Comparison of ENCODE assay signal across 10 cellular contexts in genomic region chr15:69478259-69478687, GRCh38. TPM values are rescaled to one million over a fixed set of nuclear protein-coding genes. Genes with fewer than 3 reads are reported as not detected.
DNase-seq lines count a peak whose midpoint lies in the region; ATAC-seq, FAIRE-seq and TF ChIP-seq lines count a peak whose summit lies in the region.
"Had no signal": no experiment of that assay in that cellular context is flagged by ENCODE, and none has a peak within 500 bp of the region (broad histone marks: within the 10 kb centered on the region; RNA-seq: fewer than 3 reads in every experiment).

No MANE protein-coding gene starts in this region.

- no peak for ATAC-seq in GM18519 (IDR thresholded peaks at IDR 0.05; ENCODE audit: low FRiP score, unreplicated experiment)

- no peak overlapping the region for H2AFZ ChIP-seq in OCI-LY7 (ENCODE audit: low read length)

- TF ChIP-seq POLR2A in spleen (IDR thresholded peaks at IDR 0.05): no peak
- no peak for TF ChIP-seq POLR2A in H54 (IDR thresholded peaks at IDR 0.05; ENCODE audit: low read depth, low read length)

- 29 to 32% (median 30%) methylated on average over 11 to 12 of the region's 12 CpGs for WGBS in spleen, 5 donors

- intact Hi-C loops in Calu3 (cut with micrococcal nuclease; ENCODE audit: unreplicated experiment): loop anchor here (5.0 to 10.0 kb wide), 6 partner anchors 44 to 1009 kb away; partner anchors contain the start of gene TLE3
- intact Hi-C loops in OCI-LY7 (cut with micrococcal nuclease; ENCODE audit: unreplicated experiment): loop anchor here (5.0 kb wide), 6 partner anchors 249 to 1334 kb away; partner anchors contain the start of gene TLE3
- intact Hi-C loops in spleen (cut with DNase I; ENCODE audit: low total_unique reads): loop anchor here (10.0 kb wide), 1 partner anchor 1007 kb away; no protein-coding TSS in a partner anchor

- peaks cover 8% of the 10 kb centered on the region; the same call in 1 of the 2 replicates for H3K9me3 ChIP-seq in OCI-LY7 (ENCODE audit: low read length)
- peaks cover 11% of the 10 kb centered on the region for H3K9me3 ChIP-seq in adipocyte (ENCODE audit: control insufficient read depth, low read length)
- peaks cover 0 to 10% (median 4%) of the 10 kb centered on the region in 8 donors for H3K9me3 ChIP-seq in spleen

- H3K9me3 Mint-ChIP-seq in Calu3 (ENCODE audit: low read depth, unreplicated experiment): peaks cover 3% of the 10 kb centered on the region
- H3K9me3 Mint-ChIP-seq: natural killer cell treated with Interleukin-12 subunit alpha and Interleukin-12 subunit beta and Interleukin-15 and Interleukin-18, amount 100 ng/mL, for 72 hours had no signal

- no peak overlapping the region for H3K4me3 Mint-ChIP-seq in Calu3 (ENCODE audit: low read depth, unreplicated experiment)
- H3K4me3 Mint-ChIP-seq: natural killer cell treated with Interleukin-12 subunit alpha and Interleukin-12 subunit beta and Interleukin-15 and Interleukin-18, amount 100 ng/mL, for 72 hours had no signal

- peak; percentile 82 for DNase-seq in Calu3
- peak; percentile 57 for DNase-seq in OCI-LY7 (ENCODE audit: low spot score)
- DNase-seq in adipocyte (ENCODE audit: low read depth): peak; percentile 72
- DNase-seq in hypothalamus (lab: John Stamatoyannopoulos, UW): peak in 29 of 51 donors; percentile 10 to 63 (median 36)
- peak; percentile 85 for DNase-seq in spleen
- no peak for DNase-seq in H54 (ENCODE audit: insufficient read length, low spot score)

- H3K36me3 ChIP-seq in OCI-LY7 (ENCODE audit: insufficient read depth, low read length) (no peaks in the 10 kb centered on the region), adipocyte (ENCODE audit: control insufficient read depth, insufficient read depth, low read length, severe bottlenecking) (no peaks in the 10 kb centered on the region), spleen (no peaks in the 10 kb centered on the region)

- H3K36me3 Mint-ChIP-seq in Calu3 (ENCODE audit: insufficient read depth, unreplicated experiment): peaks cover 9% of the 10 kb centered on the region

- H3K79me2 ChIP-seq in OCI-LY7 (ENCODE audit: insufficient read depth, low read depth, low read length): no peaks in the 10 kb centered on the region

- no peak overlapping the region for H3K27ac Mint-ChIP-seq in Calu3 (ENCODE audit: unreplicated experiment)
- H3K27ac Mint-ChIP-seq: IgD-negative memory B cell; natural killer cell treated with Interleukin-12 subunit alpha and Interleukin-12 subunit beta and Interleukin-15 and Interleukin-18, amount 100 ng/mL, for 72 hours had no signal

- CTCF ChIA-PET in Calu3 (lab: Charles Lee) (interaction anchor here (0.6 to 2.4 kb wide), 18 partner anchors 10 to 989 kb away, joined by 3 to 12 read pairs (median 3); partner anchors contain the start of gene TLE3), OCI-LY7 (lab: Charles Lee; ENCODE audit: unreplicated experiment) (no interaction called here)

- no peak for TF ChIP-seq EP300 in Ishikawa (IDR thresholded peaks at IDR 0.05; ENCODE audit: borderline replicate concordance)

- POLR2A ChIA-PET in OCI-LY7 (lab: Charles Lee): interaction anchor here (0.7 kb wide), 1 partner anchor 681 kb away, joined by 3 read pairs; no protein-coding TSS in a partner anchor

- H3K4me2 ChIP-seq in OCI-LY7 (ENCODE audit: low read length): no peak overlapping the region

- H3K27me3 ChIP-seq in adipocyte (replicated peaks; ENCODE audit: control insufficient read depth, insufficient read depth, low read length) (peaks cover 13% of the 10 kb centered on the region), spleen (replicated peaks in 1 of 7) (peaks cover 0 to 47% (median 0%) of the 10 kb centered on the region in 7 donors)

- BruUV-seq in Calu3 (replicated peaks; lab: Mats Ljungman, UMichigan) (no TSS peak), OCI-LY7 (replicated peaks; lab: Mats Ljungman, UMichigan) (no TSS peak)

- H3K4me1 Mint-ChIP-seq in Calu3 (ENCODE audit: low read depth, unreplicated experiment): peaks cover 44% of the 10 kb centered on the region
- H3K4me1 Mint-ChIP-seq: IgD-negative memory B cell had no signal

- TF ChIP-seq CTCF in Calu3 (IDR thresholded peaks at IDR 0.05; ENCODE audit: unreplicated experiment) (peak; percentile 96), OCI-LY7 (conservative IDR thresholded peaks at IDR 0.05; ENCODE audit: low read length) (peak; percentile 94), spleen (IDR thresholded peaks at IDR 0.05 in 8 of 11, conservative IDR thresholded peaks at IDR 0.05 in 3 of 11) (peak in 10 of 11 experiments; percentile 25 to 84 (median 66))

- peak; percentile 89 for TF ChIP-seq RAD21 in Ishikawa (IDR thresholded peaks at IDR 0.05; ENCODE audit: low read depth)

- H3K27ac ChIP-seq in OCI-LY7 (ENCODE audit: low read depth, low read length, poor library complexity, severe bottlenecking): no peak overlapping the region
- no peak overlapping the region for H3K27ac ChIP-seq in spleen

- no peak for FAIRE-seq in H54 (lab: Jason Lieb, UNC)

- H3K9me2 ChIP-seq in OCI-LY7 (ENCODE audit: insufficient read depth, low read length): no peaks in the 10 kb centered on the region

- H3K9ac ChIP-seq in adipocyte (ENCODE audit: low read length): no peak overlapping the region

- H3K4me1 ChIP-seq in OCI-LY7 (ENCODE audit: insufficient read depth, low read length, poor library complexity, severe bottlenecking) (no peaks in the 10 kb centered on the region), adipocyte (ENCODE audit: control insufficient read depth, insufficient read depth, low read length) (no peaks in the 10 kb centered on the region), spleen (peaks cover 0 to 4% (median 0%) of the 10 kb centered on the region in 6 donors)

- H4K20me1 ChIP-seq in OCI-LY7 (ENCODE audit: insufficient read depth, low read length): no peaks in the 10 kb centered on the region

- H3K4me3 ChIP-seq in OCI-LY7 (ENCODE audit: low read depth, low read length, poor library complexity, severe bottlenecking) (no peak overlapping the region), adipocyte (ENCODE audit: low read length) (no peak overlapping the region), spleen (no peak overlapping the region)

- H3K27me3 Mint-ChIP-seq in Calu3 (ENCODE audit: unreplicated experiment): no peaks in the 10 kb centered on the region

TF ChIP-seq in Ishikawa, 13 proteins besides CTCF, POLR2A, EP300 and RAD21:
- TF ChIP-seq USF1 (IDR thresholded peaks at IDR 0.05) (no peak), ZBTB7A (IDR thresholded peaks at IDR 0.05; ENCODE audit: low read depth) (peak; percentile 85; the same call in 1 of the 2 replicates)

RNA-seq across cellular contexts. Expression of gene RPLP1, which starts 25.7 kb away (rescaled TPM):
- total RNA-seq in Calu3 (2022) (1,386 and 1,535 TPM in 2 replicates), OCI-LY7 (2022) (2,251 and 2,407 TPM in 2 replicates), spleen (1,000 to 10,000 TPM in 4 of 7 donors, 100 to 1,000 TPM in 3; 439 to 1,791 (median 1,406) TPM)
- total RNA-seq in OCI-LY7 (2014; rRNA removed; shearing (Covaris generic)): 469 and 889 TPM in 2 replicates
- polyA plus RNA-seq in spleen: 1,000 to 10,000 TPM; 3,122 to 3,995 (median 3,688) TPM
